23 cellular contexts compared by ENCODE assay signal in the genomic region with DNA sequence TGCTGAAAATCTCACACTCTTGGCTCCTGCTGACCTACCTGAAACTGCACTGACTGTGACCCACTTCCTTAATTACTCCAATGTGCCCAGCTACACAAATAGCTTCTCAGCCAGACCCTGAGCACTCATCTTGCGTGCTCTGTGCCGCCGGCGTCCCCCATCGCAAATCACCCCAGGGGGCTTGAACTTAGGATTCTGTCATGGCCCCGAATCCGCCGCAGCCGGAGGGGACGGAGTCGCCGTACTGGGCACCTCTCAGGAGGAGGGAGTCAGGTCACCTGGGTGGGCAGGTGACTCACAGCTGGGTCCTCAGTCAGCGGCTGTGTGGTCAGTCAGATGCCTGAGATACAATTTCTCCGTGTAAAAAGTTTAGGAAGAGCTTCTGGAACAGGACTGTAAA.
DNase-seq lines count a peak whose midpoint lies in the region; ATAC-seq and TF ChIP-seq lines count a peak whose summit lies in the region.
"Had no signal": no experiment of that assay in that cellular context is flagged by ENCODE, and none has a peak within 500 bp of the region (broad histone marks: within the 10 kb centered on the region; RNA-seq: fewer than 3 reads in every experiment).

No MANE protein-coding gene starts in this region.

- no peaks in the 10 kb centered on the region for H3K36me3 ChIP-seq in MM.1S (replicated peaks; ENCODE audit: insufficient read depth, low read length)
- H3K36me3 ChIP-seq in neural progenitor cell = no peaks in the 10 kb centered on the region
- H3K36me3 ChIP-seq: BE2C; BLaER1 treated with 17β-estradiol and CSF1 and Interleukin-3, amounts not matched to agents 10 nM and 100 nM; HAP-1 had no signal

- H3K27ac ChIP-seq in MM.1S (ENCODE audit: low read length) (no peak overlapping the region), neural progenitor cell (no peak overlapping the region)
- H3K27ac ChIP-seq: 22Rv1; A549; BLaER1 treated with 17β-estradiol and CSF1 and Interleukin-3, amounts not matched to agents 10 nM and 100 nM had no signal

- no peak overlapping the region for H3K4me3 ChIP-seq in MM.1S (ENCODE audit: low read length)
- H3K4me3 ChIP-seq in neural progenitor cell = no peak overlapping the region
- H3K4me3 ChIP-seq: A549; BLaER1 treated with 17β-estradiol and CSF1 and Interleukin-3, amounts not matched to agents 10 nM and 100 nM; GM12878; GM23338; HAP-1 had no signal

- TF ChIP-seq CTCF in MM.1S (IDR thresholded peaks at IDR 0.05; ENCODE audit: low read length) = no peak
- no peak for TF ChIP-seq CTCF in chondrocyte (IDR thresholded peaks at IDR 0.05)
- no peak for TF ChIP-seq CTCF in neural progenitor cell (IDR thresholded peaks at IDR 0.05)

- H3K4me1 ChIP-seq in MM.1S (ENCODE audit: low read length) (no peaks in the 10 kb centered on the region), neural progenitor cell (no peaks in the 10 kb centered on the region)
- H3K4me1 ChIP-seq: A549, BE2C, HAP-1 had no signal

- H3K9me3 ChIP-seq in MM.1S (replicated peaks; ENCODE audit: insufficient read depth, low read length) = no peaks in the 10 kb centered on the region
- H3K9me3 ChIP-seq in neural progenitor cell (ENCODE audit: low read depth) = no peaks in the 10 kb centered on the region
- H3K9me3 ChIP-seq: A549; BE2C; BLaER1 treated with 17β-estradiol and CSF1 and Interleukin-3, amounts not matched to agents 10 nM and 100 nM; HAP-1 had no signal

- H3K36me3 Mint-ChIP-seq in chondrocyte (ENCODE audit: low read depth) (no peaks in the 10 kb centered on the region), neural progenitor cell (peaks cover 2% of the 10 kb centered on the region)
- H3K36me3 Mint-ChIP-seq: CD14-positive monocyte; CD8-positive, alpha-beta memory T cell had no signal

- H3K4me2 ChIP-seq in MM.1S (ENCODE audit: low read depth, low read length) (peak overlapping the region; percentile 29; the same call in 1 of the 2 replicates), neural progenitor cell (no peak overlapping the region)
- H3K4me2 ChIP-seq: A549; BLaER1 treated with 17β-estradiol and CSF1 and Interleukin-3, amounts not matched to agents 10 nM and 100 nM; GM23338 had no signal

- H3K9me3 Mint-ChIP-seq in chondrocyte (ENCODE audit: low read depth) = peaks cover 13% of the 10 kb centered on the region
- H3K9me3 Mint-ChIP-seq in neural progenitor cell = peaks cover 5% of the 10 kb centered on the region

- no peak overlapping the region for H3K4me3 Mint-ChIP-seq in chondrocyte (ENCODE audit: unreplicated experiment)
- H3K4me3 Mint-ChIP-seq in neural progenitor cell = no peak overlapping the region
- H3K4me3 Mint-ChIP-seq: CD14-positive monocyte; CD4-positive, alpha-beta T cell; CD8-positive, alpha-beta memory T cell; GM23338; HFFc6 had no signal

- H3K27ac Mint-ChIP-seq in chondrocyte (ENCODE audit: unreplicated experiment) (no peak overlapping the region), neural progenitor cell (no peak overlapping the region)
- H3K27ac Mint-ChIP-seq: CD14-positive monocyte; CD4-positive, alpha-beta T cell; CD8-positive, alpha-beta memory T cell; GM23338; HFFc6 had no signal

- no peak for ATAC-seq in GM18502 (IDR thresholded peaks at IDR 0.05; ENCODE audit: poor library complexity, unreplicated experiment)
- no peak for ATAC-seq in HG03439 (IDR thresholded peaks at IDR 0.05; ENCODE audit: unreplicated experiment)
- ATAC-seq: A549, GM12878, GM23338 had no signal

- H4K20me1 ChIP-seq in MM.1S (ENCODE audit: insufficient read depth, low read length) = no peaks in the 10 kb centered on the region
- H4K20me1 ChIP-seq in neural progenitor cell (ENCODE audit: low read depth) = no peaks in the 10 kb centered on the region

- no peak for DNase-seq in MM.1S
- peak; percentile 61 for DNase-seq in chondrocyte (ENCODE audit: low spot score)
- no peak for DNase-seq in neural progenitor cell (ENCODE audit: low spot score)
- DNase-seq in NCI-H2107 treated with DMSO at 0.1 percent for 48 hours (lab: John Stamatoyannopoulos, UW; ENCODE audit: unreplicated experiment) = no peak
- DNase-seq: ACHN; AML-193; BE2C; CD4-positive, alpha-beta T cell; CD8-positive, alpha-beta memory T cell; DMS 273 treated with DMSO at 0.1 percent for 48 hours; DMS79; EL; GDM1; HFFc6 had no signal

- H3K79me2 ChIP-seq in MM.1S (ENCODE audit: low read length) (no peaks in the 10 kb centered on the region), neural progenitor cell (ENCODE audit: low read depth) (no peaks in the 10 kb centered on the region)

- no peaks in the 10 kb centered on the region for H3K27me3 Mint-ChIP-seq in chondrocyte (ENCODE audit: low read depth)
- H3K27me3 Mint-ChIP-seq in neural progenitor cell (ENCODE audit: insufficient read depth, low read depth) = peaks cover 8% of the 10 kb centered on the region
- H3K27me3 Mint-ChIP-seq: CD4-positive, alpha-beta T cell had no signal

- no peaks in the 10 kb centered on the region for H3K9me2 ChIP-seq in MM.1S (replicated peaks; ENCODE audit: insufficient read depth, low read length)

- H3K9ac ChIP-seq in MM.1S (ENCODE audit: low read length) = no peak overlapping the region
- H3K9ac ChIP-seq in neural progenitor cell = no peak overlapping the region
- H3K9ac ChIP-seq: BLaER1 treated with 17β-estradiol and CSF1 and Interleukin-3, amounts not matched to agents 10 nM and 100 nM had no signal

- H3K27me3 ChIP-seq in MM.1S (replicated peaks; ENCODE audit: insufficient read depth, low read length) = no peaks in the 10 kb centered on the region
- H3K27me3 ChIP-seq in neural progenitor cell = no peaks in the 10 kb centered on the region
- H3K27me3 ChIP-seq: BE2C had no signal

- H3F3A ChIP-seq in MM.1S (ENCODE audit: insufficient read depth, low read length) (no peaks in the 10 kb centered on the region), neural progenitor cell (ENCODE audit: low read depth) (no peaks in the 10 kb centered on the region)

- H3K4me1 Mint-ChIP-seq in chondrocyte (ENCODE audit: low read depth) (no peaks in the 10 kb centered on the region), neural progenitor cell (peaks cover 9% of the 10 kb centered on the region)
- H3K4me1 Mint-ChIP-seq: CD14-positive monocyte; CD8-positive, alpha-beta memory T cell; GM23338 had no signal

- H2AFZ ChIP-seq in MM.1S (ENCODE audit: low read length) (no peak overlapping the region), neural progenitor cell (replicated peaks) (peak overlapping the region; percentile 63)
- H2AFZ ChIP-seq: GM23338 had no signal
